17 cellular contexts compared by ENCODE assay signal in genomic region chr18:36311026-36311570, GRCh38. TPM values are rescaled to one million over a fixed set of nuclear protein-coding genes. Genes with fewer than 3 reads are reported as not detected.
DNase-seq lines count a peak whose midpoint lies in the region; ATAC-seq and TF ChIP-seq lines count a peak whose summit lies in the region.
"Had no signal": no experiment of that assay in that cellular context is flagged by ENCODE, and none has a peak within 500 bp of the region (broad histone marks: within the 10 kb centered on the region; RNA-seq: fewer than 3 reads in every experiment).

No MANE protein-coding gene starts in this region.

- H3K36me3 ChIP-seq in IMR-90 (ENCODE audit: control insufficient read depth, insufficient read depth, low read length) (no peaks in the 10 kb centered on the region), WERI-Rb-1 (no peaks in the 10 kb centered on the region), neuronal stem cell (replicated peaks in 1 of 2; ENCODE audit: control insufficient read depth in 2 of 2, insufficient read depth in 2 of 2, low read length in 2 of 2) (peaks cover 0 to 28% of the 10 kb centered on the region in 2 donors), prostate gland (no peaks in the 10 kb centered on the region)
- H3K36me3 ChIP-seq: BE2C had no signal

- H2BK15ac ChIP-seq in IMR-90 (ENCODE audit: low read depth, low read length), result peak overlapping the region; percentile 21; the same call in 1 of the 3 replicates
- no peak overlapping the region for H2BK15ac ChIP-seq in neuronal stem cell (ENCODE audit: low read length)

- H3K9ac ChIP-seq in IMR-90 (ENCODE audit: low read depth, low read length) (no peak overlapping the region), neuronal stem cell (ENCODE audit: low read depth, low read length, poor library complexity) (no peak overlapping the region)

- H4K5ac ChIP-seq in IMR-90 (ENCODE audit: low read depth, low read length), result no peak overlapping the region

- no peak overlapping the region for H3K23ac ChIP-seq in IMR-90 (ENCODE audit: low read depth, low read length)
- no peak overlapping the region for H3K23ac ChIP-seq in neuronal stem cell (ENCODE audit: low read depth, low read length, poor library complexity)

- H3K4ac ChIP-seq in IMR-90 (ENCODE audit: low read depth, low read length), result peak overlapping the region; percentile 28; the same call in 1 of the 2 replicates
- no peak overlapping the region for H3K4ac ChIP-seq in neuronal stem cell (ENCODE audit: low read length)

- in situ Hi-C loops in IMR-90 (cut with MboI; ENCODE audit: low sequenced_read_pairs), result no loop called here

- H2AFZ ChIP-seq in IMR-90 (replicated peaks; ENCODE audit: low read length, poor library complexity) (no peak overlapping the region), neuronal stem cell (ENCODE audit: low read length) (no peak overlapping the region)

- no peak overlapping the region for H3K14ac ChIP-seq in IMR-90 (replicated peaks; ENCODE audit: low read depth, low read length)
- H3K14ac ChIP-seq in neuronal stem cell (ENCODE audit: low read length), result no peak overlapping the region

- H4K20me1 ChIP-seq in IMR-90 (ENCODE audit: insufficient read depth, low read length), result peaks cover 15% of the 10 kb centered on the region

- dilution Hi-C loops in IMR-90 (cut with HindIII; ENCODE audit: low sequenced_read_pairs, unreplicated experiment), result no loop called here

- no peak overlapping the region for H3K18ac ChIP-seq in IMR-90 (ENCODE audit: low read depth, low read length)
- peak overlapping the region; percentile 72 for H3K18ac ChIP-seq in neuronal stem cell (ENCODE audit: low read length)

- BruUV-seq in IMR-90 (replicated peaks; lab: Mats Ljungman, UMichigan), result no TSS peak

- H2BK5ac ChIP-seq in IMR-90 (ENCODE audit: low read depth, low read length, poor library complexity, severe bottlenecking) (no peak overlapping the region), neuronal stem cell (ENCODE audit: low read length) (no peak overlapping the region)

- H4K8ac ChIP-seq in IMR-90 (ENCODE audit: low read depth in 2 of 2, low read length in 2 of 2), result no peak overlapping the region
- H4K8ac ChIP-seq in neuronal stem cell (ENCODE audit: low read depth, low read length), result no peak overlapping the region

- CTCF ChIA-PET in IMR-90 (lab: Yijun Ruan, JAX), result no interaction called here

- no peak overlapping the region for H3K27ac ChIP-seq in IMR-90 (ENCODE audit: insufficient read depth, low read length)
- H3K27ac ChIP-seq in WERI-Rb-1, result peak overlapping the region; percentile 48; the same call in 1 of the 2 replicates
- H3K27ac ChIP-seq in neuronal stem cell (replicated peaks; ENCODE audit: low read length), result no peak overlapping the region
- H3K27ac ChIP-seq in prostate gland, result no peak overlapping the region

- H3K9me3 ChIP-seq in IMR-90 (ENCODE audit: control insufficient read depth, insufficient read depth, low read length), result no peaks in the 10 kb centered on the region
- no peaks in the 10 kb centered on the region for H3K9me3 ChIP-seq in WERI-Rb-1 (ENCODE audit: severe bottlenecking)
- no peaks in the 10 kb centered on the region for H3K9me3 ChIP-seq in neuronal stem cell (replicated peaks in 1 of 2; ENCODE audit: control insufficient read depth in 2 of 2, insufficient read depth in 1 of 2, low read depth in 1 of 2, low read length in 2 of 2)
- H3K9me3 ChIP-seq in prostate gland, result no peaks in the 10 kb centered on the region
- H3K9me3 ChIP-seq: BE2C had no signal

- no peak for ATAC-seq in IMR-90 (ENCODE audit: low read depth)

- H3K4me2 ChIP-seq in IMR-90 (ENCODE audit: low read depth, low read length) (no peak overlapping the region), neuronal stem cell (ENCODE audit: insufficient read depth, low read length, poor library complexity, severe bottlenecking) (no peak overlapping the region)

- H3K4me3 ChIP-seq in IMR-90 (ENCODE audit: insufficient read depth, low read depth, low read length) (no peak overlapping the region), WERI-Rb-1 (ENCODE audit: low read depth, low read length) (no peak overlapping the region), neuronal stem cell (ENCODE audit: low read length in 2 of 2) (no peak overlapping the region), prostate gland (no peak overlapping the region)

- no peak overlapping the region for H2BK12ac ChIP-seq in neuronal stem cell (ENCODE audit: low read length)

- POLR2A ChIA-PET in IMR-90 (lab: Charles Lee; ENCODE audit: unreplicated experiment), result no interaction called here

- H3K9me1 ChIP-seq in IMR-90 (ENCODE audit: insufficient read depth, low read length), result peaks cover 36% of the 10 kb centered on the region

- intact Hi-C loops in IMR-90 (cut with micrococcal nuclease) (no loop called here), prostate gland (cut with DNase I) (no loop called here)

- TF ChIP-seq RAD21 in IMR-90 (IDR thresholded peaks at IDR 0.05; ENCODE audit: low read length), result no peak

- no peak for TF ChIP-seq CTCF in IMR-90 (conservative IDR thresholded peaks at IDR 0.05; ENCODE audit: low read depth, low read length)
- TF ChIP-seq CTCF in WERI-Rb-1 (IDR thresholded peaks at IDR 0.05; ENCODE audit: low read depth, low read length), result no peak
- no peak for TF ChIP-seq CTCF in prostate gland (IDR thresholded peaks at IDR 0.05)

- H3K27me3 ChIP-seq in IMR-90 (ENCODE audit: control insufficient read depth, insufficient read depth, low read length) (no peaks in the 10 kb centered on the region), WERI-Rb-1 (ENCODE audit: insufficient read depth, low read depth, severe bottlenecking) (no peaks in the 10 kb centered on the region), neuronal stem cell (ENCODE audit: control insufficient read depth in 3 of 3, insufficient read depth in 3 of 3, low read depth in 1 of 3, low read length in 3 of 3) (no peaks in the 10 kb centered on the region), prostate gland (replicated peaks; ENCODE audit: insufficient read depth) (no peaks in the 10 kb centered on the region)
- H3K27me3 ChIP-seq: BE2C had no signal

- H3K4me1 ChIP-seq in IMR-90 (ENCODE audit: control insufficient read depth, insufficient read depth, low read length), result peaks cover 20% of the 10 kb centered on the region
- H3K4me1 ChIP-seq in neuronal stem cell (ENCODE audit: control insufficient read depth in 2 of 2, insufficient read depth in 1 of 2, low read depth in 1 of 2, low read length in 2 of 2), result peaks cover 15 to 27% of the 10 kb centered on the region in 2 donors
- no peaks in the 10 kb centered on the region for H3K4me1 ChIP-seq in prostate gland (replicated peaks)
- H3K4me1 ChIP-seq: BE2C had no signal

- H3K79me1 ChIP-seq in IMR-90 (ENCODE audit: low read depth in 1 of 2, low read length in 2 of 2) (peaks cover 20 to 53% of the 10 kb centered on the region in 2 experiments), neuronal stem cell (ENCODE audit: low read depth, low read length) (peaks cover 10% of the 10 kb centered on the region)

- H3K56ac ChIP-seq in IMR-90 (ENCODE audit: extremely low read depth, insufficient read depth, low read length), result no peak overlapping the region

- peak overlapping the region; percentile 48; the same call in 1 of the 2 replicates for H2BK20ac ChIP-seq in IMR-90 (ENCODE audit: low read depth, low read length)

- WGBS in IMR-90 (ENCODE audit: extremely low coverage in 2 of 2, insufficient read length in 1 of 2), 2 experiments, result 96% methylated on average over 3 of the region's 5 CpGs; no CpG with 5 or more reads in 1 of the 2 experiments
- WGBS in neuronal stem cell (ENCODE audit: extremely low coverage in 2 of 2, insufficient read length in 2 of 2, insufficient replicate concordance in 1 of 2), 2 donors, result no CpG with 5 or more reads among the region's 5 CpGs
- WGBS in prostate gland, result 91% methylated on average over 5 of the region's 5 CpGs

- H4K91ac ChIP-seq in IMR-90 (ENCODE audit: insufficient read depth, low read depth, low read length) (peak overlapping the region; percentile 34; the same call in 1 of the 2 replicates), neuronal stem cell (ENCODE audit: low read depth, low read length, poor library complexity) (no peak overlapping the region)

- no peak overlapping the region for H2AK9ac ChIP-seq in IMR-90 (replicated peaks; ENCODE audit: low read depth, low read length, poor library complexity)

- DNase-seq in D341Med (ENCODE audit: low spot score) (peak; percentile 84), IMR-90 (no peak), WERI-Rb-1 (peak; percentile 92), neuronal stem cell (ENCODE audit: low spot score) (no peak), DMS79 (lab: John Stamatoyannopoulos, UW) (no peak), LoVo (ENCODE audit: low spot score) (no peak), prostate gland (ENCODE audit: low spot score) (no peak)
- DNase-seq: BE2C; CD4-positive, alpha-beta memory T cell; EL; H7; Kasumi-1; MV-4-11; NCI-H1436 treated with DMSO at 0.1 percent for 48 hours; NCI-H2107; NCI-H226; NCI-H526 treated with DMSO at 0.1 percent for 48 hours had no signal

- H2AK5ac ChIP-seq in IMR-90 (ENCODE audit: low read depth, low read length), result peak overlapping the region; percentile 74; the same call in 1 of the 2 replicates
- H2AK5ac ChIP-seq in neuronal stem cell (ENCODE audit: low read depth, low read length), result no peak overlapping the region

- 0 out of 2 replicates have a peak overlapping the region, but pooled peaks have one; percentile 17 for H2BK120ac ChIP-seq in IMR-90 (ENCODE audit: low read depth, low read length)
- H2BK120ac ChIP-seq in neuronal stem cell (ENCODE audit: low read depth, low read length), result no peak overlapping the region

- TF ChIP-seq POLR2A in IMR-90 (IDR thresholded peaks at IDR 0.05; ENCODE audit: low read depth, low read length) (no peak), prostate gland (IDR thresholded peaks at IDR 0.05) (no peak)

TF ChIP-seq in IMR-90, 13 proteins besides CTCF, POLR2A, EP300 and RAD21 (continues in another document):
- TF ChIP-seq CEBPB (IDR thresholded peaks at IDR 0.05; ENCODE audit: low read depth, low read length) (no peak), RCOR1 (IDR thresholded peaks at IDR 0.05; ENCODE audit: insufficient replicate concordance, low read length) (no peak), RFX5 (IDR thresholded peaks at IDR 0.05; ENCODE audit: low read depth, low read length) (no peak), SMC3 (IDR thresholded peaks at IDR 0.05; ENCODE audit: low read depth, low read length) (no peak), USF2 (IDR thresholded peaks at IDR 0.05; ENCODE audit: low read depth, low read length) (no peak)

RNA-seq across cellular contexts. Expression of gene FHOD3, which starts 13.6 kb away (rescaled TPM):
- total RNA-seq in IMR-90 (2012; rRNA removed), result 16.0 and 16.7 TPM in 2 replicates
- 12.5 and 14.6 TPM in 2 replicates for polyA plus RNA-seq in IMR-90 (2012; rRNA removed)
- 12.4 and 13.2 TPM in 2 replicates for polyA plus RNA-seq in IMR-90 (2012; cell fraction: cytosol; rRNA removed)
- polyA plus RNA-seq in IMR-90 (2012; cell fraction: nucleus; rRNA removed; ENCODE audit: low replicate concordance), result 11.6 and 25.1 TPM in 2 replicates
- 32.6 TPM for polyA plus RNA-seq in neuronal stem cell (2013, experiment 1 of 2)
- 31.7 TPM for polyA plus RNA-seq in neuronal stem cell (2013, experiment 2 of 2)
- total RNA-seq in prostate gland, result 10 to 100 TPM; 25.1 to 52.5 TPM
- total RNA-seq: CD4-positive, alpha-beta memory T cell had no signal
- polyA plus RNA-seq: CD4-positive, alpha-beta memory T cell had no signal

Comparison
In these comparisons a context has a peak if more than half of its experiments do, and no peak if none do; other contexts are left out.
1. DNase-seq: peak in D341Med (single experiment) and WERI-Rb-1 (single experiment); none in IMR-90 (single experiment), neuronal stem cell (single experiment), DMS79 (single experiment), LoVo (single experiment) and prostate gland (single experiment).